29 cellular contexts compared by ENCODE assay signal in the genomic region with DNA sequence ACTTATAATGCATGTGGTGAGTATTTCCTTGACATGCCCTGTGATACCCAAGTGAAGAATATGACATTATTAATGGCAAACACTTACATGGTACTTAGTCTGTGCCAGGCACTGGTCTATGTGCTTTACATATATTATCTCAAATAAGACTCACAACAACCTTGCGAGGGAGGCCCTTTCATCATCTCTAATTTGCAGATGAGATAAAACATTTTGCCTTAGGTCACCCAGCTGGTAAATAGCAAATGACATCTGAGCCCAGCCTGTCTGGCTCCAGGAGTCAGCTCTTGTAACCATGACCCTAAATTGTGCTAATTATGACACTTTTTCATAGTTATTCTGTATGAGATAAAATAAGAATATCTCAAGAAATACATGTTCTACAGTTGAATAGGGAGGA.
"Had no signal": no experiment of that assay in that cellular context is flagged by ENCODE, and none has a peak within 500 bp of the region (broad histone marks: within the 10 kb centered on the region; RNA-seq: fewer than 3 reads in every experiment).

No MANE protein-coding gene starts in this region.

- H3K27ac ChIP-seq: adrenal gland, ascending aorta, breast epithelium, cardiac muscle cell, colonic mucosa, dorsolateral prefrontal cortex had no signal

- ATAC-seq: activated CD4-positive, alpha-beta T cell treated with anti-CD3 and anti-CD28 coated beads for 36 hours; activated CD8-positive, alpha-beta memory T cell treated with anti-CD3 and anti-CD28 coated beads, Interleukin-2, amount 10 ng/mL, durations not matched to agents 7 days and 5 days; activated CD8-positive, alpha-beta T cell treated with anti-CD3 and anti-CD28 coated beads, Interleukin-2, amount 10 ng/mL, durations not matched to agents 7 days and 5 days; activated naive CD8-positive, alpha-beta T cell treated with anti-CD3 and anti-CD28 coated beads, Interleukin-2, amount 50 U/mL, for 24 hours; esophagus mucosa; T-helper 17 cell had no signal

- H3K4me3 ChIP-seq: adrenal gland, ascending aorta, breast epithelium, cardiac muscle cell, colonic mucosa, dorsolateral prefrontal cortex had no signal

- DNase-seq: activated CD4-positive, alpha-beta memory T cell treated with anti-CD3 and anti-CD28 coated beads for 36 hours; activated CD4-positive, alpha-beta T cell treated with anti-CD3 and anti-CD28 coated beads for 36 hours; activated CD4-positive, alpha-beta T cell treated with anti-CD3 and anti-CD28 coated beads, Interleukin-2, amount 10 ng/mL, durations not matched to agents 24 days and 14 days; activated CD4-positive, CD25-positive, alpha-beta regulatory T cell; activated CD4-positive, CD25-positive, alpha-beta regulatory T cell treated with anti-CD3 and anti-CD28 coated beads, Interleukin-2, amount 50 U/mL, for 72 hours; activated CD8-positive, alpha-beta memory T cell treated with anti-CD3 and anti-CD28 coated beads, Interleukin-2, amount 10 ng/mL, durations not matched to agents 7 days and 5 days; activated CD8-positive, alpha-beta memory T cell treated with anti-CD3 and anti-CD28 coated beads, Interleukin-2, amount 50 U/mL, for 4 hours; activated CD8-positive, alpha-beta T cell treated with anti-CD3 and anti-CD28 coated beads, Interleukin-2, amount 10 ng/mL, durations not matched to agents 7 days and 5 days; activated effector memory CD4-positive, alpha-beta T cell treated with anti-CD3 and anti-CD28 coated beads, Interleukin-2, amount 50 U/mL, for 16 hours; activated naive CD4-positive, alpha-beta T cell treated with anti-CD3 and anti-CD28 coated beads for 36 hours; activated naive CD8-positive, alpha-beta T cell treated with anti-CD3 and anti-CD28 coated beads for 36 hours; activated naive CD8-positive, alpha-beta T cell treated with anti-CD3 and anti-CD28 coated beads, Interleukin-2, amount 50 U/mL, for 24 hours; activated T-cell treated with anti-CD3 and anti-CD28 coated beads, Interleukin-2, amount 50 U/mL, for 1 hour; activated T-cell treated with anti-CD3 and anti-CD28 coated beads, Interleukin-2, amount 50 U/mL, for 48 hours; adrenal gland; central memory CD4-positive, alpha-beta T cell; cerebellar nuclear complex; colonic mucosa; dorsolateral prefrontal cortex; effector memory CD4-positive, alpha-beta T cell; endodermal cell; foreskin fibroblast; head of caudate nucleus; T-helper 17 cell; T1000 had no signal
